ENCODE assay signal across 18 cellular contexts in genomic region chr2:17620841-17621240, GRCh38.
DNase-seq lines count a peak whose midpoint lies in the region; ATAC-seq and TF ChIP-seq lines count a peak whose summit lies in the region.
"Had no signal": no experiment of that assay in that cellular context is flagged by ENCODE, and none has a peak within 500 bp of the region (broad histone marks: within the 10 kb centered on the region; RNA-seq: fewer than 3 reads in every experiment).

No MANE protein-coding gene starts in this region.

- H4K20me1 ChIP-seq in fibroblast of lung (ENCODE audit: control insufficient read depth, extremely low read depth, insufficient read depth, low read length), result no peaks in the 10 kb centered on the region

- no peaks in the 10 kb centered on the region for H3K27me3 ChIP-seq in breast epithelium
- H3K27me3 ChIP-seq in fibroblast of lung (ENCODE audit: control insufficient read depth, insufficient read depth, low read length), result no peaks in the 10 kb centered on the region
- H3K27me3 ChIP-seq in vagina, result no peaks in the 10 kb centered on the region
- no peaks in the 10 kb centered on the region for H3K27me3 ChIP-seq in effector memory CD4-positive, alpha-beta T cell (replicated peaks; ENCODE audit: control insufficient read depth, insufficient read depth, low read length, poor library complexity, severe bottlenecking)
- H3K27me3 ChIP-seq: MG63, pancreas had no signal

- H3K4me3 ChIP-seq in breast epithelium (peak overlapping the region in 1 of 3 donors; percentile 11), fibroblast of lung (replicated peaks in 1 of 4; ENCODE audit: control extremely low read depth in 1 of 4, insufficient read depth in 1 of 4, low read depth in 3 of 4, low read length in 4 of 4) (no peak overlapping the region), vagina (no peak overlapping the region)
- no peak overlapping the region for H3K4me3 ChIP-seq in effector memory CD4-positive, alpha-beta T cell (ENCODE audit: insufficient read depth, low read depth, low read length, poor library complexity, severe bottlenecking)
- H3K4me3 ChIP-seq: MG63, pancreas had no signal

- DNase-seq in MCF 10A (ENCODE audit: unreplicated experiment), result peak; percentile 63
- DNase-seq in breast epithelium (ENCODE audit: low spot score in 2 of 2), result no peak
- peak; percentile 66 to 85 for DNase-seq in fibroblast of lung (ENCODE audit: low read depth in 2 of 2)
- DNase-seq in vagina (ENCODE audit: extremely low spot score in 2 of 2), result no peak
- DNase-seq in effector memory CD4-positive, alpha-beta T cell, result no peak
- no peak for DNase-seq in stimulated activated naive B cell treated with anti-CD40 and anti-IgM and Interleukin-4, amounts not matched to agents 10 μg/mL and 1 μg/mL and 100 μg/mL, for 72 hours
- DNase-seq: activated CD4-positive, CD25-positive, alpha-beta regulatory T cell; activated naive CD4-positive, alpha-beta T cell treated with anti-CD3 and anti-CD28 coated beads for 36 hours; central memory CD4-positive, alpha-beta T cell; GF-D8; left colon; NCI-H2029 treated with DMSO at 0.1 percent for 48 hours; NCI-H526 treated with DMSO at 0.1 percent for 48 hours; pancreas; T-helper 17 cell had no signal

- H2AFZ ChIP-seq in fibroblast of lung (ENCODE audit: low read length), result no peak overlapping the region

- POLR2A ChIA-PET in MCF 10A (lab: Yijun Ruan, JAX), result interaction anchor here (0.5 to 5.6 kb wide), 14 partner anchors 9 to 1723 kb away, joined by 3 to 48 read pairs (median 6); partner anchors contain the start of gene VSNL1

- no peaks in the 10 kb centered on the region for H3K27me3 Mint-ChIP-seq in MCF 10A (ENCODE audit: insufficient read depth, unreplicated experiment)
- peaks cover 11 to 17% of the 10 kb centered on the region in 2 donors for H3K27me3 Mint-ChIP-seq in stimulated activated naive B cell treated with anti-CD40 and anti-IgM and Interleukin-4, amounts not matched to agents 10 μg/mL and 1 μg/mL and 100 μg/mL, for 72 hours

- no TSS peak for BruUV-seq in MCF 10A (replicated peaks; lab: Mats Ljungman, UMichigan)

- H3K9me3 Mint-ChIP-seq in MCF 10A (ENCODE audit: unreplicated experiment), result no peaks in the 10 kb centered on the region
- H3K9me3 Mint-ChIP-seq in stimulated activated naive B cell treated with anti-CD40 and anti-IgM and Interleukin-4, amounts not matched to agents 10 μg/mL and 1 μg/mL and 100 μg/mL, for 72 hours, result peaks cover 0 to 1% of the 10 kb centered on the region in 2 donors
- H3K9me3 Mint-ChIP-seq: activated naive CD4-positive, alpha-beta T cell treated with anti-CD3 and anti-CD28 coated beads for 36 hours had no signal

- H3K9me3 ChIP-seq in breast epithelium (no peaks in the 10 kb centered on the region), fibroblast of lung (ENCODE audit: control insufficient read depth, insufficient read depth, low read depth, low read length) (no peaks in the 10 kb centered on the region), vagina (no peaks in the 10 kb centered on the region)
- no peaks in the 10 kb centered on the region for H3K9me3 ChIP-seq in effector memory CD4-positive, alpha-beta T cell (ENCODE audit: control insufficient read depth, low read length)
- H3K9me3 ChIP-seq: MG63, pancreas had no signal

- no peaks in the 10 kb centered on the region for H3K36me3 Mint-ChIP-seq in MCF 10A (ENCODE audit: insufficient read depth, unreplicated experiment)
- no peaks in the 10 kb centered on the region for H3K36me3 Mint-ChIP-seq in stimulated activated naive B cell treated with anti-CD40 and anti-IgM and Interleukin-4, amounts not matched to agents 10 μg/mL and 1 μg/mL and 100 μg/mL, for 72 hours

- H3K36me3 ChIP-seq in breast epithelium (no peaks in the 10 kb centered on the region), fibroblast of lung (ENCODE audit: control insufficient read depth, insufficient read depth, low read length) (no peaks in the 10 kb centered on the region), vagina (no peaks in the 10 kb centered on the region)
- H3K36me3 ChIP-seq in effector memory CD4-positive, alpha-beta T cell (ENCODE audit: control insufficient read depth, insufficient read depth, low read length), result no peaks in the 10 kb centered on the region
- H3K36me3 ChIP-seq: MG63, pancreas had no signal

- H3K9ac ChIP-seq in fibroblast of lung (ENCODE audit: insufficient read depth, low read length), result no peak overlapping the region

- CTCF ChIA-PET in MCF 10A (lab: Yijun Ruan, JAX), result interaction anchor here (0.6 to 0.9 kb wide), 7 partner anchors 16 to 1526 kb away, joined by 3 to 4 read pairs (median 3); no protein-coding TSS in a partner anchor

- H3K4me3 Mint-ChIP-seq in MCF 10A (ENCODE audit: unreplicated experiment), result peak overlapping the region; percentile 19
- no peak overlapping the region for H3K4me3 Mint-ChIP-seq in stimulated activated naive B cell treated with anti-CD40 and anti-IgM and Interleukin-4, amounts not matched to agents 10 μg/mL and 1 μg/mL and 100 μg/mL, for 72 hours
- H3K4me3 Mint-ChIP-seq: activated naive CD4-positive, alpha-beta T cell treated with anti-CD3 and anti-CD28 coated beads for 36 hours; T-helper 17 cell had no signal

- TF ChIP-seq CTCF in MCF 10A (IDR thresholded peaks at IDR 0.05; ENCODE audit: unreplicated experiment) (no peak), breast epithelium (IDR thresholded peaks at IDR 0.05) (no peak), fibroblast of lung (conservative IDR thresholded peaks at IDR 0.05 in 1 of 2, IDR thresholded peaks at IDR 0.05 in 1 of 2; ENCODE audit: low read depth in 1 of 2, low read length in 2 of 2) (no peak), vagina (IDR thresholded peaks at IDR 0.05) (no peak)

- no peaks in the 10 kb centered on the region for H3K79me2 ChIP-seq in fibroblast of lung (ENCODE audit: control insufficient read depth, insufficient read depth, low read length)

- intact Hi-C loops in MCF 10A (cut with micrococcal nuclease) (no loop called here), breast epithelium (cut with DNase I; ENCODE audit: low total_unique reads) (no loop called here), vagina (cut with DNase I) (no loop called here)

- H3K27ac ChIP-seq in breast epithelium (peak overlapping the region in 1 of 2 donors; percentile 49), fibroblast of lung (ENCODE audit: insufficient read depth, low read length) (no peak overlapping the region), vagina (peak overlapping the region; percentile 53)
- no peak overlapping the region for H3K27ac ChIP-seq in effector memory CD4-positive, alpha-beta T cell (ENCODE audit: insufficient read depth, low read length, poor library complexity, severe bottlenecking)
- H3K27ac ChIP-seq: pancreas had no signal

- no peak overlapping the region for H3K4me2 ChIP-seq in fibroblast of lung (ENCODE audit: extremely low read depth, insufficient read depth, low read length)

- TF ChIP-seq POLR2A in breast epithelium (IDR thresholded peaks at IDR 0.05) (no peak), vagina (IDR thresholded peaks at IDR 0.05) (no peak)

- H3K27ac Mint-ChIP-seq in MCF 10A (ENCODE audit: low read depth, unreplicated experiment), result peak overlapping the region; percentile 20
- no peak overlapping the region for H3K27ac Mint-ChIP-seq in stimulated activated naive B cell treated with anti-CD40 and anti-IgM and Interleukin-4, amounts not matched to agents 10 μg/mL and 1 μg/mL and 100 μg/mL, for 72 hours
- H3K27ac Mint-ChIP-seq: activated naive CD4-positive, alpha-beta T cell treated with anti-CD3 and anti-CD28 coated beads for 36 hours had no signal

- ATAC-seq in SK-N-SH treated with all-trans-retinoic acid at 6 μM for 48 hours (peak; percentile 80), HG03378 (IDR thresholded peaks at IDR 0.05; ENCODE audit: unreplicated experiment) (no peak)
- ATAC-seq in stimulated activated naive B cell treated with anti-CD40 and anti-IgM and Interleukin-4, amounts not matched to agents 10 μg/mL and 1 μg/mL and 100 μg/mL, for 72 hours (replicated peaks), result no peak
- ATAC-seq: T-helper 17 cell had no signal

- H3K4me1 Mint-ChIP-seq in MCF 10A (ENCODE audit: insufficient read depth, unreplicated experiment), result peaks cover 29% of the 10 kb centered on the region
- no peaks in the 10 kb centered on the region for H3K4me1 Mint-ChIP-seq in stimulated activated naive B cell treated with anti-CD40 and anti-IgM and Interleukin-4, amounts not matched to agents 10 μg/mL and 1 μg/mL and 100 μg/mL, for 72 hours
- H3K4me1 Mint-ChIP-seq: T-helper 17 cell had no signal

- H3K4me1 ChIP-seq in breast epithelium (no peaks in the 10 kb centered on the region), fibroblast of lung (ENCODE audit: control insufficient read depth, extremely low read depth, insufficient read depth, low read length) (peaks cover 7% of the 10 kb centered on the region), vagina (peaks cover 13% of the 10 kb centered on the region)
- no peaks in the 10 kb centered on the region for H3K4me1 ChIP-seq in effector memory CD4-positive, alpha-beta T cell (ENCODE audit: control insufficient read depth, insufficient read depth, low read length, poor library complexity, severe bottlenecking)
- H3K4me1 ChIP-seq: pancreas had no signal

TF ChIP-seq in SK-N-SH treated with all-trans-retinoic acid at 6 μM for 48 hours, 23 proteins besides CTCF, POLR2A, EP300 and RAD21:
- no peak for TF ChIP-seq SNAI2 (CRISPR knock-in tag; IDR thresholded peaks at IDR 0.05)
- peak; percentile 45; the same call in 1 of the 2 replicates for TF ChIP-seq ISL1 (CRISPR knock-in tag; IDR thresholded peaks at IDR 0.05)
- no peak for TF ChIP-seq PATZ1 (CRISPR knock-in tag; IDR thresholded peaks at IDR 0.05; ENCODE audit: borderline replicate concordance)
- no peak for TF ChIP-seq PPARA (CRISPR knock-in tag; IDR thresholded peaks at IDR 0.05; ENCODE audit: borderline replicate concordance)

Comparison
In these comparisons a context has a peak if more than half of its experiments do, and no peak if none do; other contexts are left out.
1. DNase-seq: peak in MCF 10A (single experiment) and fibroblast of lung (2 of 2); none in breast epithelium (0 of 2), vagina (0 of 2), effector memory CD4-positive, alpha-beta T cell (0 of 3) and stimulated activated naive B cell treated with anti-CD40 and anti-IgM and Interleukin-4, amounts not matched to agents 10 μg/mL and 1 μg/mL and 100 μg/mL, for 72 hours (single experiment).